Comparison of ENCODE assay signal across 13 cellular contexts in the genomic region with DNA sequence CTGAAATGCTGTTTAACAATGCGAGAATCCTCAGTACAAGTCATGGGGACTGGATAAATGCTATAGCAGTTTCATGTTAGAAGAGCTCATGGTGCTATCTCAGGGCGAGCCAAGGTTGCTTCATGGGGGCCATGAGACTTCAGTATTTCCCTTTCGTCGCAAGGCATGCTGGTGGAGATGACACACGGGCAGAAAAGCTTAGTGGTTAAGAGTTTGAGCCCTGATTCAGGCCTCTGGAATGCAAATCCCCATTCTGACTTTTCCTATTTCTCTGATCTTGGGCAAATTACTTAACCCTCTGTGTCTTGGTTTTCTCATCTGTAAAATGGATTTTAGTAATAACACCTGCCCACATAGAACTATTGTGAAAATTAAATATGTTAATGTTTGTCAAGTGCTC. TPM values are rescaled to one million over a fixed set of nuclear protein-coding genes. Genes with fewer than 3 reads are reported as not detected.
DNase-seq lines count a peak whose midpoint lies in the region; ATAC-seq and TF ChIP-seq lines count a peak whose summit lies in the region.
"Had no signal": no experiment of that assay in that cellular context is flagged by ENCODE, and none has a peak within 500 bp of the region (broad histone marks: within the 10 kb centered on the region; RNA-seq: fewer than 3 reads in every experiment).

No MANE protein-coding gene starts in this region.

- WGBS in mammary epithelial cell (ENCODE audit: low coverage, missing lambda C conversion rate): 37% methylated on average over 5 of the region's 5 CpGs

- dilution Hi-C loops in mammary epithelial cell (cut with HindIII; ENCODE audit: low sequenced_read_pairs): no loop called here

- intact Hi-C loops in mammary epithelial cell (cut with micrococcal nuclease): no loop called here

- H3K79me2 ChIP-seq in mammary epithelial cell (ENCODE audit: insufficient read depth, low read length): no peaks in the 10 kb centered on the region

- CTCF ChIA-PET in mammary epithelial cell (lab: Charles Lee; ENCODE audit: low non-redundant PET): no interaction called here

- no peak for ATAC-seq in effector memory CD8-positive, alpha-beta T cell (replicated peaks)

- H3K9me3 ChIP-seq in mammary epithelial cell (replicated peaks; ENCODE audit: insufficient read depth, low read length): no peaks in the 10 kb centered on the region

- no peaks in the 10 kb centered on the region for H4K20me1 ChIP-seq in mammary epithelial cell (ENCODE audit: insufficient read depth, low read length)

- in situ Hi-C loops in mammary epithelial cell (cut with MboI; ENCODE audit: low sequenced_read_pairs in 2 of 2): no loop called here

- no peaks in the 10 kb centered on the region for H3K4me1 Mint-ChIP-seq in effector memory CD8-positive, alpha-beta T cell (ENCODE audit: low read depth in 2 of 2)
- H3K4me1 Mint-ChIP-seq: CD4-positive, alpha-beta memory T cell had no signal

- H3K4me2 ChIP-seq in mammary epithelial cell (ENCODE audit: insufficient read depth, low read depth, low read length): peak overlapping the region; percentile 10

- H3K27ac Mint-ChIP-seq in effector memory CD8-positive, alpha-beta T cell: no peak overlapping the region
- H3K27ac Mint-ChIP-seq: CD4-positive, alpha-beta memory T cell had no signal

- peak overlapping the region; percentile 79 for H2AFZ ChIP-seq in mammary epithelial cell (ENCODE audit: low read depth, low read length)

- H3K4me1 ChIP-seq in mammary epithelial cell (ENCODE audit: insufficient read depth, low read length): peaks cover 8% of the 10 kb centered on the region

- DNase-seq in AG09309 (ENCODE audit: low read depth) (peak; percentile 46), HT1080 (ENCODE audit: low read depth) (peak; percentile 87), mammary epithelial cell (peak; percentile 65), kidney glomerular epithelial cell (lab: John Stamatoyannopoulos, UW) (peak; percentile 58), NCI-H1436 (lab: John Stamatoyannopoulos, UW) (no peak), hypothalamus (lab: John Stamatoyannopoulos, UW) (no peak)
- no peak for DNase-seq in effector memory CD8-positive, alpha-beta T cell
- no peak for DNase-seq in activated effector memory CD4-positive, alpha-beta T cell treated with Interleukin-2 at 50 U/mL for 16 hours
- DNase-seq: activated CD4-positive, alpha-beta T cell treated with anti-CD3 and anti-CD28 coated beads for 4 hours; activated effector memory CD4-positive, alpha-beta T cell treated with anti-CD3 and anti-CD28 coated beads, Interleukin-2, amount 50 U/mL, for 16 hours; CD4-positive, alpha-beta memory T cell; NCI-H187; stimulated activated CD4-positive, alpha-beta T cell treated with anti-CD3 and anti-CD28 coated beads, Interleukin-15, amount 100 ng/mL, for 24 hours had no signal

- H3K27ac ChIP-seq in mammary epithelial cell (ENCODE audit: insufficient read depth, low read depth, low read length): no peak overlapping the region

- peaks cover 5 to 17% of the 10 kb centered on the region in 2 donors for H3K27me3 Mint-ChIP-seq in effector memory CD8-positive, alpha-beta T cell

- H3K36me3 Mint-ChIP-seq in effector memory CD8-positive, alpha-beta T cell (ENCODE audit: insufficient read depth): no peaks in the 10 kb centered on the region
- H3K36me3 Mint-ChIP-seq: CD4-positive, alpha-beta memory T cell had no signal

- no peaks in the 10 kb centered on the region for H3K9me3 Mint-ChIP-seq in effector memory CD8-positive, alpha-beta T cell
- H3K9me3 Mint-ChIP-seq: CD4-positive, alpha-beta memory T cell had no signal

- no TSS peak for BruUV-seq in mammary epithelial cell (replicated peaks; lab: Mats Ljungman, UMichigan)

- no peak overlapping the region for H3K4me3 Mint-ChIP-seq in effector memory CD8-positive, alpha-beta T cell
- H3K4me3 Mint-ChIP-seq: CD4-positive, alpha-beta memory T cell had no signal

- H3K4me3 ChIP-seq in AG09309 (ENCODE audit: control insufficient read depth, low read depth, low read length): no peak overlapping the region
- H3K4me3 ChIP-seq in mammary epithelial cell (replicated peaks in 1 of 3; ENCODE audit: insufficient read depth in 1 of 3, low read depth in 2 of 3, low read length in 3 of 3): no peak overlapping the region

- no peak for TF ChIP-seq CTCF in AG09309 (IDR thresholded peaks at IDR 0.05; ENCODE audit: control insufficient read depth, insufficient read depth, low read depth, low read length, missing control alignments)
- TF ChIP-seq CTCF in mammary epithelial cell (conservative IDR thresholded peaks at IDR 0.05 in 1 of 2, IDR thresholded peaks at IDR 0.05 in 1 of 2; ENCODE audit: extremely low read depth in 1 of 2, insufficient read depth in 1 of 2, low read depth in 1 of 2, low read length in 2 of 2): no peak

- no peaks in the 10 kb centered on the region for H3K27me3 ChIP-seq in mammary epithelial cell (ENCODE audit: insufficient read depth, low read length)

- H3K36me3 ChIP-seq in mammary epithelial cell (ENCODE audit: insufficient read depth, low read length): no peaks in the 10 kb centered on the region

- H3K9ac ChIP-seq in mammary epithelial cell (ENCODE audit: insufficient read depth, low read length): no peak overlapping the region

RNA-seq across cellular contexts. Expression of a gene that starts 57.4 kb away (rescaled TPM):
- total RNA-seq in HT1080 (2014; rRNA removed; shearing (Covaris generic)): 3.8 and 4.2 TPM in 2 replicates
- polyA plus RNA-seq in HT1080 (2015; cell fraction: cytosol; rRNA removed): 2.3 and 3.8 TPM in 2 replicates
- 17.7 and 24.9 TPM in 2 replicates for polyA plus RNA-seq in HT1080 (2015; cell fraction: nucleus; rRNA removed)
- 10 to 100 TPM in 1 of 2 donors, 1 to 10 TPM in 1; 3.9 to 55.5 TPM for total RNA-seq in mammary epithelial cell
- polyA plus RNA-seq in mammary epithelial cell: 2.0 TPM
- polyA minus RNA-seq in mammary epithelial cell: 11.3 TPM

Comparison
In these comparisons a context has a peak if more than half of its experiments do, and no peak if none do; other contexts are left out.
1. DNase-seq: peak in AG09309 (single experiment), HT1080 (single experiment), mammary epithelial cell (single experiment) and kidney glomerular epithelial cell (single experiment); none in effector memory CD8-positive, alpha-beta T cell (0 of 3), NCI-H1436 (single experiment), activated effector memory CD4-positive, alpha-beta T cell treated with Interleukin-2 at 50 U/mL for 16 hours (single experiment) and hypothalamus (0 of 51).